In the genomic region with DNA sequence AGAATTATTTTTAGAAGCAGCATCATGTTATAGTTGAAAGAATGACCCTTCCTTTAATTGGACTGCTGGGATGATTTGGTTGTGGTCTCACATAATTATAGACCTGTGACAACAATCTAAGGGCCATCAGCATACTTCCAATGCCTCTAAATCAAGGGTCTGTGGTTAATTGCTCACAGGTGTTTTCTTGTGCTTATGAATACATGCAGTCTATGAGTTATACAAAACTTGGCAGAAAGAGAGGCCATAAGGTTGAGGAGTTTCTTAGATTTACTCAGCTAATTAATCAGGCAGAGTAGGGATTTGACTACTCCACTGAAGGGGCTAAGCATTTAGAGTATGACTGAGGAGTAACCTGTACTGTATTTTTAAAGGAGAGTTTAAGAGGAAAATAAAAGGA, we compare ENCODE assay signal across 13 cellular contexts. TPM values are rescaled to one million over a fixed set of nuclear protein-coding genes. Genes with fewer than 3 reads are reported as not detected.
DNase-seq lines count a peak whose midpoint lies in the region; ATAC-seq and TF ChIP-seq lines count a peak whose summit lies in the region.
"Had no signal": no experiment of that assay in that cellular context is flagged by ENCODE, and none has a peak within 500 bp of the region (broad histone marks: within the 10 kb centered on the region; RNA-seq: fewer than 3 reads in every experiment).

No MANE protein-coding gene starts in this region.

- no peak overlapping the region for H3K27ac Mint-ChIP-seq in CD4-positive, alpha-beta memory T cell

- POLR2A ChIA-PET in CD4-positive, alpha-beta memory T cell (lab: Charles Lee; ENCODE audit: partially characterized antibody) = no interaction called here

- DNase-seq in EL (peak; percentile 52), HFF-Myc (ENCODE audit: extremely low read depth, low read depth) (peak; percentile 54), NCI-H524 treated with DMSO at 0.1 percent for 48 hours (lab: John Stamatoyannopoulos, UW) (peak; percentile 98), kidney tubule cell (ENCODE audit: low spot score) (peak; percentile 28)
- no peak for DNase-seq in activated CD4-positive, alpha-beta T cell treated with anti-CD3 and anti-CD28 coated beads for 1 hour
- no peak for DNase-seq in CD4-positive, alpha-beta memory T cell
- DNase-seq: activated CD4-positive, alpha-beta T cell treated with anti-CD3 and anti-CD28 coated beads for 4 hours; GDM1; PC-3; T-helper 1 cell had no signal

- ATAC-seq in GM18873 (IDR thresholded peaks at IDR 0.05; ENCODE audit: low FRiP score, unreplicated experiment) = no peak
- ATAC-seq: PC-3 had no signal

- intact Hi-C loops in CD4-positive, alpha-beta memory T cell (cut with micrococcal nuclease) = no loop called here

- H3K36me3 ChIP-seq in CD4-positive, alpha-beta memory T cell (ENCODE audit: insufficient read depth, low read length) = no peaks in the 10 kb centered on the region
- H3K36me3 ChIP-seq: neutrophil had no signal

- H3K9me3 ChIP-seq in CD4-positive, alpha-beta memory T cell (ENCODE audit: control insufficient read depth in 1 of 2, low read length in 2 of 2) = no peaks in the 10 kb centered on the region
- H3K9me3 ChIP-seq: neutrophil had no signal

- no peak overlapping the region for H3K4me3 Mint-ChIP-seq in CD4-positive, alpha-beta memory T cell

- no peak for TF ChIP-seq CTCF in HFF-Myc (IDR thresholded peaks at IDR 0.05; ENCODE audit: low read depth, low read length, missing control alignments)

- H3K9me3 Mint-ChIP-seq in CD4-positive, alpha-beta memory T cell = peaks cover 0 to 5% (median 0%) of the 10 kb centered on the region in 8 donors

- no peak overlapping the region for H3K27ac ChIP-seq in CD4-positive, alpha-beta memory T cell (ENCODE audit: low read depth, low read length)
- H3K27ac ChIP-seq: neutrophil, skin epidermis had no signal

- no peaks in the 10 kb centered on the region for H3K4me1 Mint-ChIP-seq in CD4-positive, alpha-beta memory T cell

- H3K27me3 ChIP-seq in CD4-positive, alpha-beta memory T cell (ENCODE audit: insufficient read depth, low read length) = no peaks in the 10 kb centered on the region
- H3K27me3 ChIP-seq: neutrophil had no signal

- no peaks in the 10 kb centered on the region for H3K4me1 ChIP-seq in CD4-positive, alpha-beta memory T cell (ENCODE audit: insufficient read depth, low read length)

- H3K27me3 Mint-ChIP-seq in CD4-positive, alpha-beta memory T cell = peaks cover 2 to 3% of the 10 kb centered on the region in 2 donors

- CTCF ChIA-PET in CD4-positive, alpha-beta memory T cell (lab: Charles Lee; ENCODE audit: partially characterized antibody) = no interaction called here

- no peaks in the 10 kb centered on the region for H3K36me3 Mint-ChIP-seq in CD4-positive, alpha-beta memory T cell

- no peak overlapping the region for H3K4me3 ChIP-seq in HFF-Myc (replicated peaks; ENCODE audit: low read depth, low read length)
- H3K4me3 ChIP-seq in CD4-positive, alpha-beta memory T cell (ENCODE audit: low read length in 2 of 2) = no peak overlapping the region
- H3K4me3 ChIP-seq: skin epidermis had no signal

RNA-seq across cellular contexts. Expression of gene FRMD6, which starts 37.0 kb away (rescaled TPM):
- total RNA-seq in CD4-positive, alpha-beta memory T cell = under 1 TPM; 0.80 to 0.81 TPM
- under 1 TPM in 1 of 2 donors, not detected in 1; 0.62 TPM for polyA plus RNA-seq in CD4-positive, alpha-beta memory T cell

Comparison
In these comparisons a context has a peak if more than half of its experiments do, and no peak if none do; other contexts are left out.
1. DNase-seq: peak in EL (single experiment), HFF-Myc (single experiment), NCI-H524 treated with DMSO at 0.1 percent for 48 hours (single experiment) and kidney tubule cell (single experiment); none in activated CD4-positive, alpha-beta T cell treated with anti-CD3 and anti-CD28 coated beads for 1 hour (single experiment) and CD4-positive, alpha-beta memory T cell (0 of 5).